Comparison of ENCODE assay signal across 15 cellular contexts in genomic region chr1:226473325-226473724, GRCh38.
DNase-seq lines count a peak whose midpoint lies in the region; ATAC-seq and TF ChIP-seq lines count a peak whose summit lies in the region.
"Had no signal": no experiment of that assay in that cellular context is flagged by ENCODE, and none has a peak within 500 bp of the region (broad histone marks: within the 10 kb centered on the region; RNA-seq: fewer than 3 reads in every experiment).

No MANE protein-coding gene starts in this region.

- H3K4me3 Mint-ChIP-seq in brain, result no peak overlapping the region
- no peak overlapping the region for H3K4me3 Mint-ChIP-seq in nephron progenitor cell
- H3K4me3 Mint-ChIP-seq: CD4-positive, alpha-beta memory T cell had no signal

- H3K27ac ChIP-seq in right cardiac atrium (ENCODE audit: low read length), result no peak overlapping the region

- TF ChIP-seq CTCF in brain (conservative IDR thresholded peaks at IDR 0.05) (no peak), nephron progenitor cell (IDR thresholded peaks at IDR 0.05) (no peak)

- intact Hi-C loops in left ventricle myocardium superior (cut with micrococcal nuclease) (no loop called here), right cardiac atrium (cut with DNase I) (no loop called here)

- H3K27me3 ChIP-seq in right cardiac atrium (ENCODE audit: control insufficient read depth, insufficient read depth), result no peaks in the 10 kb centered on the region

- 71% methylated on average over 5 of the region's 5 CpGs for WGBS in right cardiac atrium

- H3K9me3 Mint-ChIP-seq in brain (no peaks in the 10 kb centered on the region), nephron progenitor cell (no peaks in the 10 kb centered on the region)

- ATAC-seq in left ventricle myocardium superior (peak; percentile 52), right cardiac atrium (no peak)

- DNase-seq in left ventricle myocardium superior, result peak; percentile 41
- no peak for DNase-seq in right cardiac atrium
- DNase-seq in nephron progenitor cell, result no peak
- DNase-seq in RPMI8226, result no peak
- no peak for DNase-seq in DMS53 treated with DMSO at 0.1 percent for 48 hours (lab: John Stamatoyannopoulos, UW; ENCODE audit: unreplicated experiment)
- DNase-seq: C1 segment of cervical spinal cord; Calu3; CD4-positive, alpha-beta memory T cell; COR-L47; DMS53; DND-41; GOT3; H7; HCEC 1CT had no signal

- H3K27ac Mint-ChIP-seq in brain, result peak overlapping the region in 4 of 5 experiments; percentile 19 to 98 (median 72)
- peak overlapping the region; percentile 30 for H3K27ac Mint-ChIP-seq in nephron progenitor cell

- H3K4me3 ChIP-seq in right cardiac atrium (ENCODE audit: low read length), result no peak overlapping the region

- H3K4me1 ChIP-seq in right cardiac atrium (ENCODE audit: control insufficient read depth, insufficient read depth, low read length), result no peaks in the 10 kb centered on the region

- H3K4me1 Mint-ChIP-seq in brain, result peaks cover 41% of the 10 kb centered on the region
- H3K4me1 Mint-ChIP-seq in nephron progenitor cell, result peaks cover 37% of the 10 kb centered on the region

- no peaks in the 10 kb centered on the region for H3K9me3 ChIP-seq in right cardiac atrium (ENCODE audit: control insufficient read depth, low read length)

- H3K36me3 Mint-ChIP-seq in brain (no peaks in the 10 kb centered on the region), nephron progenitor cell (ENCODE audit: low read depth) (no peaks in the 10 kb centered on the region)
- H3K36me3 Mint-ChIP-seq: CD4-positive, alpha-beta memory T cell had no signal

- H3K27me3 Mint-ChIP-seq in brain (peaks cover 7% of the 10 kb centered on the region), nephron progenitor cell (ENCODE audit: low read depth, poor library complexity) (peaks cover 13% of the 10 kb centered on the region)
